8 cellular contexts compared by ENCODE assay signal in the genomic region with DNA sequence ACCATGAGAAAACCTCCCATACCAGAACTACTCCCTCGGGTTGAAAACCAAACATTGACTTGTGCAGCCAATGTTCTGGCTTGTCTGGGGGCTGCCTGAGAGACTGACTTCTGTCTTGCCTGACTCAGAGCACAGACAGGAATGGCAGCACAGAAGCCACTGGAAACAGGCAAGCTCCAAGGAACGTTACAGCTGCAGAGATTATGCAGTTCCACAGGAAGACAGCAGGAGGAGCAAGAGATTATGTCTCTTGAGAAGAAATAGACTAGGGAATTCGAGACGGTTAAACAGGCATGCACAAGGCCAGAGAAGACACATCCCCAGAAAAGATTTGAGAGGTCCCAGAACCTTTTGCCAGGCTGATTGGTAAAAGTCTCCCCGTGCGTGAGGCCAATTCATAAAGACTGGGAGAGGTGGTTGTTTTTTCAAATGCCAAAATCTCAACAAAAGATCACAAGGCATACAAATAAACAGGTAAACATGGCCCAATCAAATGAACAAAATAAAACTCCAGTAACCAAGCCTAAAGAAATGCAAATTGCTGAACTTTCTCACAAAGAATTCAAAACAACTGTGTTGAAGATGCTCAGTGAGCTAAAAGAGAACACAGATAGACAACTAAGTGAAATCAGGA.
A peak's percentile ranks its signal among the peaks of the same experiment; 100 is the strongest.
DNase-seq lines count a peak whose midpoint lies in the region; ATAC-seq and TF ChIP-seq lines count a peak whose summit lies in the region.

No MANE protein-coding gene starts in this region.

- ATAC-seq in left lobe of liver = peak; percentile 90
- ATAC-seq in HG03432 (IDR thresholded peaks at IDR 0.05; ENCODE audit: unreplicated experiment) = no peak
- no peak for ATAC-seq in GM19452 (IDR thresholded peaks at IDR 0.05; ENCODE audit: unreplicated experiment)
- ATAC-seq in HG03342 (IDR thresholded peaks at IDR 0.05; ENCODE audit: unreplicated experiment) = no peak

- H3K79me2 ChIP-seq in GM23248 (ENCODE audit: insufficient read depth) = no peaks in the 10 kb centered on the region

- H3K9me3 ChIP-seq in GM23248 (ENCODE audit: low read depth) = no peaks in the 10 kb centered on the region

- H3K27me3 ChIP-seq in GM23248 (replicated peaks; ENCODE audit: insufficient read depth) = no peaks in the 10 kb centered on the region
- no peaks in the 10 kb centered on the region for H3K27me3 ChIP-seq in brain microvascular endothelial cell (replicated peaks)

- TF ChIP-seq CTCF in brain microvascular endothelial cell (IDR thresholded peaks at IDR 0.05; ENCODE audit: low read depth, low read length, missing control alignments) = peak; percentile 86

- in situ Hi-C loops in GM23248 (cut with MboI) (no loop called here), brain microvascular endothelial cell (cut with HindIII; ENCODE audit: low pct_ligation_motif_present, low sequenced_read_pairs) (no loop called here)

- H3K4me3 ChIP-seq in GM23248 (no peak overlapping the region), brain microvascular endothelial cell (ENCODE audit: low read depth, low read length) (no peak overlapping the region)

- H4K20me1 ChIP-seq in GM23248 (ENCODE audit: insufficient read depth) = no peaks in the 10 kb centered on the region

- peaks cover 15% of the 10 kb centered on the region; the same call in 1 of the 2 replicates for H3K4me1 ChIP-seq in GM23248 (ENCODE audit: insufficient read depth)

- H3F3A ChIP-seq in GM23248 (ENCODE audit: insufficient read depth) = peaks cover 9% of the 10 kb centered on the region; the same call in 1 of the 2 replicates

- H3K27ac ChIP-seq in GM23248 (no peak overlapping the region), brain microvascular endothelial cell (no peak overlapping the region)

- H3K36me3 ChIP-seq in GM23248 (ENCODE audit: low read depth) (no peaks in the 10 kb centered on the region), brain microvascular endothelial cell (replicated peaks) (no peaks in the 10 kb centered on the region)

- no peak overlapping the region for H3K9ac ChIP-seq in GM23248

- no peak overlapping the region for H2AFZ ChIP-seq in GM23248

- 63 to 68% methylated on average over 6 of the region's 6 CpGs for WGBS in GM23248 (ENCODE audit: low coverage in 1 of 2, low lambda C conversion rate in 2 of 2, missing lambda C conversion rate in 2 of 2), 2 experiments

- DNase-seq in CD1c-positive myeloid dendritic cell (ENCODE audit: extremely low spot score) (peak; percentile 53), GM23248 (peak; percentile 68), NCI-H774 (lab: John Stamatoyannopoulos, UW) (peak; percentile 37), brain microvascular endothelial cell (peak; percentile 92), left lobe of liver (ENCODE audit: low spot score) (peak; percentile 49)

- H3K4me2 ChIP-seq in GM23248 (ENCODE audit: unreplicated experiment) = no peak overlapping the region

- H3K9me2 ChIP-seq in GM23248 (ENCODE audit: insufficient read depth) = no peaks in the 10 kb centered on the region

Comparison
In these comparisons a context has a peak if more than half of its experiments do, and no peak if none do; other contexts are left out.
1. DNase-seq: peak in every context shown above with its lines; median percentile 92 in brain microvascular endothelial cell; 68 in GM23248; 53 in CD1c-positive myeloid dendritic cell; 49 in left lobe of liver; 37 in NCI-H774.